ENCODE assay signal across 24 cellular contexts in genomic region chr1:208031316-208031931, GRCh38.
A peak's percentile ranks its signal among the peaks of the same experiment; 100 is the strongest.
DNase-seq lines count a peak whose midpoint lies in the region; ATAC-seq and TF ChIP-seq lines count a peak whose summit lies in the region.
"Had no signal": no experiment of that assay in that cellular context is flagged by ENCODE, and none has a peak within 500 bp of the region (broad histone marks: within the 10 kb centered on the region; RNA-seq: fewer than 3 reads in every experiment).

No MANE protein-coding gene starts in this region.

- no peaks in the 10 kb centered on the region for H3K4me1 Mint-ChIP-seq in activated CD8-positive, alpha-beta T cell treated with anti-CD3 and anti-CD28 coated beads for 36 hours (ENCODE audit: low read depth)
- H3K4me1 Mint-ChIP-seq: activated CD4-positive, alpha-beta T cell treated with anti-CD3 and anti-CD28 coated beads, Interleukin-2, amount 10 ng/mL, durations not matched to agents 24 days and 14 days; activated naive CD4-positive, alpha-beta T cell treated with anti-CD3 and anti-CD28 coated beads, Interleukin-2, amount 50 U/mL, for 24 hours; central memory CD8-positive, alpha-beta T cell; stimulated activated effector memory CD8-positive, alpha-beta T cell treated with anti-CD3 and anti-CD28 coated beads, Interleukin-12 subunit alpha, Interleukin-12 subunit beta, amount 100 ng/mL, for 72 hours had no signal

- no peaks in the 10 kb centered on the region for H3K9me3 ChIP-seq in BLaER1 treated with 17β-estradiol and CSF1 and Interleukin-3, amounts not matched to agents 10 nM and 100 nM (replicated peaks in 1 of 11)
- H3K9me3 ChIP-seq in WERI-Rb-1 (ENCODE audit: severe bottlenecking) (no peaks in the 10 kb centered on the region), stomach (no peaks in the 10 kb centered on the region)
- H3K9me3 ChIP-seq: right lobe of liver, SK-N-SH, testis had no signal

- TF ChIP-seq CTCF in WERI-Rb-1 (IDR thresholded peaks at IDR 0.05; ENCODE audit: low read depth, low read length) (no peak), stomach (IDR thresholded peaks at IDR 0.05) (no peak)
- no peak for TF ChIP-seq CTCF in activated CD8-positive, alpha-beta T cell treated with anti-CD3 and anti-CD28 coated beads for 36 hours (IDR thresholded peaks at IDR 0.05)

- no peak for TF ChIP-seq POLR2A in stomach (IDR thresholded peaks at IDR 0.05)

- POLR2A ChIA-PET in activated CD8-positive, alpha-beta T cell treated with anti-CD3 and anti-CD28 coated beads for 36 hours (lab: Charles Lee) = interaction anchor here (0.6 kb wide), 1 partner anchor 81 kb away, joined by 4 read pairs; no protein-coding TSS in a partner anchor

- no peaks in the 10 kb centered on the region for H3K27me3 Mint-ChIP-seq in activated CD8-positive, alpha-beta T cell treated with anti-CD3 and anti-CD28 coated beads for 36 hours

- no peaks in the 10 kb centered on the region for H3K36me3 Mint-ChIP-seq in activated CD8-positive, alpha-beta T cell treated with anti-CD3 and anti-CD28 coated beads for 36 hours (ENCODE audit: low read depth)
- H3K36me3 Mint-ChIP-seq: activated naive CD4-positive, alpha-beta T cell treated with anti-CD3 and anti-CD28 coated beads, Interleukin-2, amount 50 U/mL, for 24 hours; stimulated activated effector memory CD8-positive, alpha-beta T cell treated with anti-CD3 and anti-CD28 coated beads, Interleukin-12 subunit alpha, Interleukin-12 subunit beta, amount 100 ng/mL, for 72 hours had no signal

- H3K9me3 Mint-ChIP-seq in activated CD8-positive, alpha-beta T cell treated with anti-CD3 and anti-CD28 coated beads for 36 hours = no peaks in the 10 kb centered on the region
- H3K9me3 Mint-ChIP-seq: activated CD4-positive, alpha-beta T cell treated with anti-CD3 and anti-CD28 coated beads, Interleukin-2, amount 10 ng/mL, durations not matched to agents 24 days and 14 days; activated naive CD4-positive, alpha-beta T cell treated with anti-CD3 and anti-CD28 coated beads, Interleukin-2, amount 50 U/mL, for 24 hours; central memory CD8-positive, alpha-beta T cell; stimulated activated effector memory CD8-positive, alpha-beta T cell treated with anti-CD3 and anti-CD28 coated beads, Interleukin-12 subunit alpha, Interleukin-12 subunit beta, amount 100 ng/mL, for 72 hours had no signal

- H3K4me3 Mint-ChIP-seq in activated CD8-positive, alpha-beta T cell treated with anti-CD3 and anti-CD28 coated beads for 36 hours = no peak overlapping the region
- H3K4me3 Mint-ChIP-seq: activated CD4-positive, alpha-beta T cell treated with anti-CD3 and anti-CD28 coated beads, Interleukin-2, amount 10 ng/mL, durations not matched to agents 24 days and 14 days; activated naive CD4-positive, alpha-beta T cell treated with anti-CD3 and anti-CD28 coated beads, Interleukin-2, amount 50 U/mL, for 24 hours; central memory CD8-positive, alpha-beta T cell; stimulated activated effector memory CD8-positive, alpha-beta T cell treated with anti-CD3 and anti-CD28 coated beads, Interleukin-12 subunit alpha, Interleukin-12 subunit beta, amount 100 ng/mL, for 72 hours had no signal

- intact Hi-C loops in stomach (cut with DNase I; ENCODE audit: low total_unique reads) = no loop called here
- intact Hi-C loops in activated CD8-positive, alpha-beta T cell treated with anti-CD3 and anti-CD28 coated beads for 36 hours (cut with micrococcal nuclease) = no loop called here

- peaks cover 17 to 27% (median 23%) of the 10 kb centered on the region in 10 experiments for H3K4me1 ChIP-seq in BLaER1 treated with 17β-estradiol and CSF1 and Interleukin-3, amounts not matched to agents 10 nM and 100 nM
- peaks cover 22 to 32% (median 27%) of the 10 kb centered on the region in 4 donors for H3K4me1 ChIP-seq in stomach
- H3K4me1 ChIP-seq: right lobe of liver had no signal

- no peak for ATAC-seq in HG02884 (IDR thresholded peaks at IDR 0.05; ENCODE audit: unreplicated experiment)
- ATAC-seq in activated CD8-positive, alpha-beta T cell treated with anti-CD3 and anti-CD28 coated beads for 36 hours = no peak
- ATAC-seq: stimulated activated effector memory CD8-positive, alpha-beta T cell treated with anti-CD3 and anti-CD28 coated beads, Interleukin-12 subunit alpha, Interleukin-12 subunit beta, amount 100 ng/mL, for 72 hours had no signal

- no peaks in the 10 kb centered on the region for H3K36me3 ChIP-seq in BLaER1 treated with 17β-estradiol and CSF1 and Interleukin-3, amounts not matched to agents 10 nM and 100 nM
- peaks cover 32% of the 10 kb centered on the region for H3K36me3 ChIP-seq in WERI-Rb-1
- H3K36me3 ChIP-seq in stomach = peaks cover 60 to 98% (median 92%) of the 10 kb centered on the region in 4 donors

- 81 to 86% (median 81%) methylated on average over 9 to 10 of the region's 10 CpGs for WGBS in stomach, 5 donors

- no peak overlapping the region for H3K27ac ChIP-seq in BLaER1 treated with 17β-estradiol and CSF1 and Interleukin-3, amounts not matched to agents 10 nM and 100 nM
- peak overlapping the region; percentile 49 for H3K27ac ChIP-seq in WERI-Rb-1
- peak overlapping the region in 3 of 5 donors; percentile 80 to 84 (median 81) for H3K27ac ChIP-seq in stomach
- H3K27ac ChIP-seq: C4-2B, right lobe of liver had no signal

- H3K27me3 ChIP-seq in BLaER1 treated with 17β-estradiol and CSF1 and Interleukin-3, amounts not matched to agents 10 nM and 100 nM = no peaks in the 10 kb centered on the region
- H3K27me3 ChIP-seq in WERI-Rb-1 (ENCODE audit: insufficient read depth, low read depth, severe bottlenecking) = no peaks in the 10 kb centered on the region
- no peaks in the 10 kb centered on the region for H3K27me3 ChIP-seq in stomach
- H3K27me3 ChIP-seq: right lobe of liver, testis had no signal

- H3K4me2 ChIP-seq in BLaER1 treated with 17β-estradiol and CSF1 and Interleukin-3, amounts not matched to agents 10 nM and 100 nM = peak overlapping the region in 6 of 11 experiments; percentile 49 to 83 (median 64); a peak in 7 of 22 replicates
- H3K4me2 ChIP-seq: SK-N-SH had no signal

- peaks cover 0 to 11% (median 0%) of the 10 kb centered on the region in 11 experiments; a peak in 4 of 22 replicates for H4K20me1 ChIP-seq in BLaER1 treated with 17β-estradiol and CSF1 and Interleukin-3, amounts not matched to agents 10 nM and 100 nM

- TF ChIP-seq EP300 in stomach (IDR thresholded peaks at IDR 0.05) = no peak

- H3K4me3 ChIP-seq in BLaER1 treated with 17β-estradiol and CSF1 and Interleukin-3, amounts not matched to agents 10 nM and 100 nM = no peak overlapping the region
- no peak overlapping the region for H3K4me3 ChIP-seq in WERI-Rb-1 (ENCODE audit: low read depth, low read length)
- no peak overlapping the region for H3K4me3 ChIP-seq in stomach
- H3K4me3 ChIP-seq: GM23248, right lobe of liver, testis had no signal

- H3K9ac ChIP-seq in BLaER1 treated with 17β-estradiol and CSF1 and Interleukin-3, amounts not matched to agents 10 nM and 100 nM = no peak overlapping the region
- H3K9ac ChIP-seq: GM23248, SK-N-SH had no signal

- DNase-seq in WERI-Rb-1 (peak; percentile 71), mesenteric fat pad (ENCODE audit: low spot score) (peak; percentile 84), stomach (no peak), pons (ENCODE audit: low spot score) (no peak), RKO (ENCODE audit: low spot score) (no peak)
- DNase-seq in activated CD8-positive, alpha-beta T cell treated with anti-CD3 and anti-CD28 coated beads for 36 hours = no peak
- DNase-seq: ACHN; activated CD4-positive, alpha-beta T cell treated with anti-CD3 and anti-CD28 coated beads, Interleukin-2, amount 10 ng/mL, durations not matched to agents 24 days and 14 days; aorta; effector CD4-positive, alpha-beta T cell; NCI-H1105 treated with DMSO at 0.1 percent for 48 hours; NCI-H510A; right lobe of liver; SK-N-SH; stimulated activated CD4-positive, alpha-beta T cell treated with anti-CD3 and anti-CD28 coated beads, Interleukin-2, amount 100 ng/mL, for 24 hours; T-helper 2 cell; testis had no signal

- CTCF ChIA-PET in activated CD8-positive, alpha-beta T cell treated with anti-CD3 and anti-CD28 coated beads for 36 hours (lab: Charles Lee) = interaction anchor here (1.0 to 2.4 kb wide), 4 partner anchors 9 to 146 kb away, joined by 3 to 11 read pairs (median 5); no protein-coding TSS in a partner anchor

- no peak overlapping the region for H3K27ac Mint-ChIP-seq in activated CD8-positive, alpha-beta T cell treated with anti-CD3 and anti-CD28 coated beads for 36 hours
- H3K27ac Mint-ChIP-seq: activated CD4-positive, alpha-beta T cell treated with anti-CD3 and anti-CD28 coated beads, Interleukin-2, amount 10 ng/mL, durations not matched to agents 24 days and 14 days; activated naive CD4-positive, alpha-beta T cell treated with anti-CD3 and anti-CD28 coated beads, Interleukin-2, amount 50 U/mL, for 24 hours; stimulated activated effector memory CD8-positive, alpha-beta T cell treated with anti-CD3 and anti-CD28 coated beads, Interleukin-12 subunit alpha, Interleukin-12 subunit beta, amount 100 ng/mL, for 72 hours had no signal

Comparison
In these comparisons a context has a peak if more than half of its experiments do, and no peak if none do; other contexts are left out.
1. H3K27ac ChIP-seq: peak in WERI-Rb-1 (single experiment) and stomach (3 of 5); none in BLaER1 treated with 17β-estradiol and CSF1 and Interleukin-3, amounts not matched to agents 10 nM and 100 nM (0 of 11).
2. DNase-seq: peak in WERI-Rb-1 (single experiment) and mesenteric fat pad (single experiment); none in stomach (single experiment), pons (single experiment), RKO (single experiment) and activated CD8-positive, alpha-beta T cell treated with anti-CD3 and anti-CD28 coated beads for 36 hours (single experiment).